3 cellular contexts compared by ENCODE assay signal in genomic region chr1:77096496-77097255, GRCh38.
TF ChIP-seq lines count a peak whose summit lies in the region.

No MANE protein-coding gene starts in this region.

TF ChIP-seq in GM23338, 12 proteins besides CTCF, POLR2A, EP300 and RAD21 (continues in another document):
- no peak for TF ChIP-seq ZNF462 (CRISPR knock-in tag; IDR thresholded peaks at IDR 0.05)
- no peak for TF ChIP-seq EZH2 (IDR thresholded peaks at IDR 0.05; ENCODE audit: low read depth, unreplicated experiment)
- TF ChIP-seq STAT1 (IDR thresholded peaks at IDR 0.05; ENCODE audit: unreplicated experiment): no peak
- no peak for TF ChIP-seq NANOG (IDR thresholded peaks at IDR 0.05; ENCODE audit: borderline replicate concordance)
- TF ChIP-seq ZNF331 (CRISPR knock-in tag; IDR thresholded peaks at IDR 0.05; ENCODE audit: low read depth): no peak
- no peak for TF ChIP-seq ZNF114 (CRISPR knock-in tag; IDR thresholded peaks at IDR 0.05)
- no peak for TF ChIP-seq CREB1 (CRISPR knock-in tag; IDR thresholded peaks at IDR 0.05; ENCODE audit: low read depth)
- no peak for TF ChIP-seq JUNB (IDR thresholded peaks at IDR 0.05; ENCODE audit: unreplicated experiment)
- TF ChIP-seq POLR2AphosphoS5 (IDR thresholded peaks at IDR 0.05; ENCODE audit: low read depth): no peak

TF ChIP-seq in IMR-90, 13 proteins besides CTCF, POLR2A, EP300 and RAD21:
- TF ChIP-seq RCOR1 (IDR thresholded peaks at IDR 0.05; ENCODE audit: insufficient replicate concordance, low read length) (no peak), SMC3 (IDR thresholded peaks at IDR 0.05; ENCODE audit: low read depth, low read length) (no peak), MAZ (IDR thresholded peaks at IDR 0.05; ENCODE audit: borderline replicate concordance, low read depth, low read length) (no peak), FOS (IDR thresholded peaks at IDR 0.05; ENCODE audit: low read depth, low read length) (no peak), MAFK (IDR thresholded peaks at IDR 0.05; ENCODE audit: low read depth, low read length) (0 out of 2 replicates have a peak, but pooled peaks have one; percentile 7), ELK1 (IDR thresholded peaks at IDR 0.05; ENCODE audit: borderline replicate concordance, low read depth, low read length) (no peak), MXI1 (IDR thresholded peaks at IDR 0.05; ENCODE audit: borderline replicate concordance, low read depth, low read length) (no peak), USF2 (IDR thresholded peaks at IDR 0.05; ENCODE audit: low read depth, low read length) (no peak)

TF ChIP-seq in H1, 55 proteins besides CTCF, POLR2A, EP300 and RAD21:
- TF ChIP-seq KDM1A (IDR thresholded peaks at IDR 0.05; ENCODE audit: borderline replicate concordance, low read length) (0 out of 2 replicates have a peak, but pooled peaks have one; percentile 21), TEAD4 (IDR thresholded peaks at IDR 0.05; ENCODE audit: low read depth, low read length) (no peak)
